Comparison of ENCODE assay signal across 1 cellular context in genomic region chr3:33074217-33075067, GRCh38.
TF ChIP-seq lines count a peak whose summit lies in the region.

No MANE protein-coding gene starts in this region.

TF ChIP-seq in K562, 482 proteins besides CTCF, POLR2A, EP300 and RAD21 (continued from another document and continues in another):
- TF ChIP-seq HINFP (tag; conservative IDR thresholded peaks at IDR 0.05; ENCODE audit: low read depth) (0 out of 2 replicates have a peak, but pooled peaks have one; percentile 42), NR4A1 (CRISPR knock-in tag; IDR thresholded peaks at IDR 0.05) (no peak), NR4A1 (tag; IDR thresholded peaks at IDR 0.05) (no peak), BRF2 (IDR thresholded peaks at IDR 0.05; ENCODE audit: borderline replicate concordance, insufficient read depth, insufficient read length) (no peak), PCBP2 (IDR thresholded peaks at IDR 0.05; ENCODE audit: low read depth, low read length, poor library complexity, severe bottlenecking) (no peak), RNF219 (CRISPR knock-in tag; IDR thresholded peaks at IDR 0.05) (no peak), ADNP (tag; IDR thresholded peaks at IDR 0.05) (no peak), ATF1 (CRISPR knock-in tag; IDR thresholded peaks at IDR 0.05) (no peak), ATF1 (tag; IDR thresholded peaks at IDR 0.05) (no peak), SMAD3 (CRISPR knock-in tag; conservative IDR thresholded peaks at IDR 0.05) (0 out of 2 replicates have a peak, but pooled peaks have one; percentile 16), SRF (CRISPR knock-in tag; IDR thresholded peaks at IDR 0.05) (no peak), BDP1 (IDR thresholded peaks at IDR 0.05; ENCODE audit: insufficient read depth, insufficient read length) (no peak), CREM (IDR thresholded peaks at IDR 0.05; ENCODE audit: low read depth) (peak; percentile 25; the same call in 1 of the 2 replicates), CC2D1A (IDR thresholded peaks at IDR 0.05) (peak; percentile 84; the same call in 1 of the 2 replicates), RB1 (IDR thresholded peaks at IDR 0.05; ENCODE audit: low read depth) (peak; percentile 58; the same call in 1 of the 2 replicates), ZFPM2 (CRISPR knock-in tag; IDR thresholded peaks at IDR 0.05) (no peak), ETV5 (CRISPR knock-in tag; IDR thresholded peaks at IDR 0.05; ENCODE audit: low read depth) (no peak), ZNF764 (CRISPR knock-in tag; IDR thresholded peaks at IDR 0.05; ENCODE audit: low read depth) (no peak), XRCC5 (IDR thresholded peaks at IDR 0.05; ENCODE audit: low read depth, low read length) (peak; percentile 86), DACH1 (IDR thresholded peaks at IDR 0.05; ENCODE audit: partially characterized antibody) (no peak), KLF16 (IDR thresholded peaks at IDR 0.05) (peak; percentile 47; the same call in 1 of the 2 replicates), ZNF696 (CRISPR knock-in tag; conservative IDR thresholded peaks at IDR 0.05) (no peak), MAZ (CRISPR knock-in tag; conservative IDR thresholded peaks at IDR 0.05 in 1 of 2, IDR thresholded peaks at IDR 0.05 in 1 of 2) (peak in 1 of 2 experiments; percentile 61; a peak in 2 of 4 replicates), HCFC1 (IDR thresholded peaks at IDR 0.05; ENCODE audit: low read depth, low read length) (peak; percentile 42; the same call in 1 of the 2 replicates), NFIC (IDR thresholded peaks at IDR 0.05) (no peak), IFI16 (CRISPR knock-in tag; IDR thresholded peaks at IDR 0.05) (no peak), SIN3A (IDR thresholded peaks at IDR 0.05; ENCODE audit: borderline replicate concordance in 2 of 2, control insufficient read depth in 1 of 2, low read depth in 2 of 2, low read length in 2 of 2) (no peak), KLF13 (tag; IDR thresholded peaks at IDR 0.05; ENCODE audit: borderline replicate concordance, low read depth) (no peak), HNRNPLL (IDR thresholded peaks at IDR 0.05; ENCODE audit: low read depth, low read length, poor library complexity, severe bottlenecking) (no peak), TAF1 (IDR thresholded peaks at IDR 0.05; ENCODE audit: control insufficient read depth, extremely low read depth, insufficient read depth, low read length, severe bottlenecking) (no peak), MNT (conservative IDR thresholded peaks at IDR 0.05) (0 out of 4 replicates have a peak, but pooled peaks of 1 of the 2 experiments have one; percentile 22), POLR3G (IDR thresholded peaks at IDR 0.05; ENCODE audit: extremely low read depth, insufficient read length, insufficient replicate concordance) (no peak), U2AF2 (optimal IDR thresholded peaks at IDR 0.05; ENCODE audit: low read depth, low read length) (peak; percentile 86), ZNF512 (tag; IDR thresholded peaks at IDR 0.05) (peak; percentile 94)
- TF ChIP-seq, protein P1, sequence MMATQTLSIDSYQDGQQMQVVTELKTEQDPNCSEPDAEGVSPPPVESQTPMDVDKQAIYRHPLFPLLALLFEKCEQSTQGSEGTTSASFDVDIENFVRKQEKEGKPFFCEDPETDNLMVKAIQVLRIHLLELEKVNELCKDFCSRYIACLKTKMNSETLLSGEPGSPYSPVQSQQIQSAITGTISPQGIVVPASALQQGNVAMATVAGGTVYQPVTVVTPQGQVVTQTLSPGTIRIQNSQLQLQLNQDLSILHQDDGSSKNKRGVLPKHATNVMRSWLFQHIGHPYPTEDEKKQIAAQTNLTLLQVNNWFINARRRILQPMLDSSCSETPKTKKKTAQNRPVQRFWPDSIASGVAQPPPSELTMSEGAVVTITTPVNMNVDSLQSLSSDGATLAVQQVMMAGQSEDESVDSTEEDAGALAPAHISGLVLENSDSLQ (IDR thresholded peaks at IDR 0.05): no peak
- TF ChIP-seq, protein P2, sequence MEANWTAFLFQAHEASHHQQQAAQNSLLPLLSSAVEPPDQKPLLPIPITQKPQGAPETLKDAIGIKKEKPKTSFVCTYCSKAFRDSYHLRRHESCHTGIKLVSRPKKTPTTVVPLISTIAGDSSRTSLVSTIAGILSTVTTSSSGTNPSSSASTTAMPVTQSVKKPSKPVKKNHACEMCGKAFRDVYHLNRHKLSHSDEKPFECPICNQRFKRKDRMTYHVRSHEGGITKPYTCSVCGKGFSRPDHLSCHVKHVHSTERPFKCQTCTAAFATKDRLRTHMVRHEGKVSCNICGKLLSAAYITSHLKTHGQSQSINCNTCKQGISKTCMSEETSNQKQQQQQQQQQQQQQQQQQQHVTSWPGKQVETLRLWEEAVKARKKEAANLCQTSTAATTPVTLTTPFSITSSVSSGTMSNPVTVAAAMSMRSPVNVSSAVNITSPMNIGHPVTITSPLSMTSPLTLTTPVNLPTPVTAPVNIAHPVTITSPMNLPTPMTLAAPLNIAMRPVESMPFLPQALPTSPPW (CRISPR knock-in tag; IDR thresholded peaks at IDR 0.05): peak; percentile 68
- TF ChIP-seq, protein P3, sequence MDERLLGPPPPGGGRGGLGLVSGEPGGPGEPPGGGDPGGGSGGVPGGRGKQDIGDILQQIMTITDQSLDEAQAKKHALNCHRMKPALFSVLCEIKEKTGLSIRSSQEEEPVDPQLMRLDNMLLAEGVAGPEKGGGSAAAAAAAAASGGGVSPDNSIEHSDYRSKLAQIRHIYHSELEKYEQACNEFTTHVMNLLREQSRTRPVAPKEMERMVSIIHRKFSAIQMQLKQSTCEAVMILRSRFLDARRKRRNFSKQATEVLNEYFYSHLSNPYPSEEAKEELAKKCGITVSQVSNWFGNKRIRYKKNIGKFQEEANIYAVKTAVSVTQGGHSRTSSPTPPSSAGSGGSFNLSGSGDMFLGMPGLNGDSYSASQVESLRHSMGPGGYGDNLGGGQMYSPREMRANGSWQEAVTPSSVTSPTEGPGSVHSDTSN (CRISPR knock-in tag; IDR thresholded peaks at IDR 0.05; ENCODE audit: low read depth): no peak
- TF ChIP-seq, protein P3 (tag; conservative IDR thresholded peaks at IDR 0.05; ENCODE audit: low read depth): no peak
- TF ChIP-seq, protein P4, sequence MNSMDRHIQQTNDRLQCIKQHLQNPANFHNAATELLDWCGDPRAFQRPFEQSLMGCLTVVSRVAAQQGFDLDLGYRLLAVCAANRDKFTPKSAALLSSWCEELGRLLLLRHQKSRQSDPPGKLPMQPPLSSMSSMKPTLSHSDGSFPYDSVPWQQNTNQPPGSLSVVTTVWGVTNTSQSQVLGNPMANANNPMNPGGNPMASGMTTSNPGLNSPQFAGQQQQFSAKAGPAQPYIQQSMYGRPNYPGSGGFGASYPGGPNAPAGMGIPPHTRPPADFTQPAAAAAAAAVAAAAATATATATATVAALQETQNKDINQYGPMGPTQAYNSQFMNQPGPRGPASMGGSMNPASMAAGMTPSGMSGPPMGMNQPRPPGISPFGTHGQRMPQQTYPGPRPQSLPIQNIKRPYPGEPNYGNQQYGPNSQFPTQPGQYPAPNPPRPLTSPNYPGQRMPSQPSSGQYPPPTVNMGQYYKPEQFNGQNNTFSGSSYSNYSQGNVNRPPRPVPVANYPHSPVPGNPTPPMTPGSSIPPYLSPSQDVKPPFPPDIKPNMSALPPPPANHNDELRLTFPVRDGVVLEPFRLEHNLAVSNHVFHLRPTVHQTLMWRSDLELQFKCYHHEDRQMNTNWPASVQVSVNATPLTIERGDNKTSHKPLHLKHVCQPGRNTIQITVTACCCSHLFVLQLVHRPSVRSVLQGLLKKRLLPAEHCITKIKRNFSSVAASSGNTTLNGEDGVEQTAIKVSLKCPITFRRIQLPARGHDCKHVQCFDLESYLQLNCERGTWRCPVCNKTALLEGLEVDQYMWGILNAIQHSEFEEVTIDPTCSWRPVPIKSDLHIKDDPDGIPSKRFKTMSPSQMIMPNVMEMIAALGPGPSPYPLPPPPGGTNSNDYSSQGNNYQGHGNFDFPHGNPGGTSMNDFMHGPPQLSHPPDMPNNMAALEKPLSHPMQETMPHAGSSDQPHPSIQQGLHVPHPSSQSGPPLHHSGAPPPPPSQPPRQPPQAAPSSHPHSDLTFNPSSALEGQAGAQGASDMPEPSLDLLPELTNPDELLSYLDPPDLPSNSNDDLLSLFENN (IDR thresholded peaks at IDR 0.05; ENCODE audit: low read depth in 2 of 2, low read length in 2 of 2): 0 out of 4 replicates have a peak, but pooled peaks of 1 of the 2 experiments have one; percentile 41
